ENCODE assay signal across 14 cellular contexts in the genomic region with DNA sequence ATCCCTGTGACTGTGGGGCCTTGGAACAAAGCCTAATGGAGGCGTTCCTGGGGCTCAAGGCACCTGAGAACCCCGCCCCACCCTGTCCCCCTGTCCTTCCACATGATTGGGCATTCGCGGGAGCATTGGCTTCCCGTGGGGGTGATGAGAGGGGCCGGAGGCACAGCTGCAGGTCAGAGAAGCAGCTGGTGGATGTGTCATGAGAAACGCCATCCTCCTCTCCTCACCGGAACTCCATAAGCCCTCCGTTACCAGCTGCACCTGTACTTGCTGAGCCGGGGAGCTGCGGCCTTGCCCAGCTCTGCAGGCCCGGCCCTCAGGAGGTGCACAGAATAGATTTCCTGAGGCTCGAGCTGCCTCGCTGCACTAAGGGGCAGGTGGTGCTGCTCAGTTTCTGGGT. TPM values are rescaled to one million over a fixed set of nuclear protein-coding genes. Genes with fewer than 3 reads are reported as not detected.
DNase-seq lines count a peak whose midpoint lies in the region; ATAC-seq and TF ChIP-seq lines count a peak whose summit lies in the region.
"Had no signal": no experiment of that assay in that cellular context is flagged by ENCODE, and none has a peak within 500 bp of the region (broad histone marks: within the 10 kb centered on the region; RNA-seq: fewer than 3 reads in every experiment).

No MANE protein-coding gene starts in this region.

- H3K9ac ChIP-seq in BLaER1: peak overlapping the region; percentile 46; the same call in 1 of the 2 replicates

- H3K4me2 ChIP-seq in BLaER1: peak overlapping the region; percentile 49

- TF ChIP-seq POLR2A in gastroesophageal sphincter (IDR thresholded peaks at IDR 0.05): no peak

- H3K4me1 ChIP-seq in BLaER1: peaks cover 67% of the 10 kb centered on the region
- peaks cover 7 to 98% (median 60%) of the 10 kb centered on the region in 3 donors for H3K4me1 ChIP-seq in gastroesophageal sphincter

- ATAC-seq in gastroesophageal sphincter (peak; percentile 43), sciatic nerve (peak; percentile 35)

- H4K20me1 ChIP-seq in BLaER1: peaks cover 74% of the 10 kb centered on the region

- DNase-seq in SHP77 treated with DMSO at 0.1 percent for 48 hours (lab: John Stamatoyannopoulos, UW) (peak; percentile 89), sciatic nerve (ENCODE audit: low spot score) (no peak), hepatic stellate cell (ENCODE audit: low spot score) (no peak), NCI-H146 treated with DMSO at 0.1 percent for 48 hours (lab: John Stamatoyannopoulos, UW; ENCODE audit: unreplicated experiment) (no peak)
- no peak for DNase-seq in stimulated activated CD4-positive, alpha-beta T cell treated with anti-CD3 and anti-CD28 coated beads, Interleukin-2, amount 100 ng/mL, for 48 hours
- DNase-seq in central memory CD4-positive, alpha-beta T cell: no peak
- DNase-seq: activated CD4-positive, alpha-beta T cell treated with anti-CD3 and anti-CD28 coated beads, Interleukin-2, amount 50 U/mL, for 48 hours; amniotic stem cell; DMS53; effector CD8-positive, alpha-beta T cell; kidney glomerular epithelial cell had no signal

- no peak for TF ChIP-seq EP300 in gastroesophageal sphincter (IDR thresholded peaks at IDR 0.05)

- H3K9me3 ChIP-seq in BLaER1 (no peaks in the 10 kb centered on the region), gastroesophageal sphincter (no peaks in the 10 kb centered on the region)

- H3K27me3 ChIP-seq in BLaER1 (no peaks in the 10 kb centered on the region), gastroesophageal sphincter (no peaks in the 10 kb centered on the region)

- WGBS in gastroesophageal sphincter (ENCODE audit: low coverage in 1 of 2), 2 donors: no CpG with 5 or more reads among the region's 14 CpGs

- no peak for TF ChIP-seq CTCF in gastroesophageal sphincter (IDR thresholded peaks at IDR 0.05)

- intact Hi-C loops in sciatic nerve (cut with DNase I): no loop called here

- H3K36me3 ChIP-seq in BLaER1: peaks cover 90% of the 10 kb centered on the region
- H3K36me3 ChIP-seq in gastroesophageal sphincter: peaks cover 0 to 72% of the 10 kb centered on the region in 2 donors

- H3K27ac ChIP-seq in BLaER1 (peak overlapping the region; percentile 76), gastroesophageal sphincter (peak overlapping the region; percentile 54 to 97 (median 91))

- H3K4me3 ChIP-seq in BLaER1 (no peak overlapping the region), gastroesophageal sphincter (no peak overlapping the region)

RNA-seq across cellular contexts. Expression of a gene that starts 42.0 kb away (rescaled TPM):
- total RNA-seq in gastroesophageal sphincter: 1 to 10 TPM in 2 of 4 donors, under 1 TPM in 1, not detected in 1; 0.93 to 2.2 (median 1.1) TPM
- total RNA-seq in sciatic nerve: 5.6 TPM
- total RNA-seq: SK-MEL-5 had no signal

RNA-seq across cellular contexts. Expression of a gene that starts 54.8 kb away (rescaled TPM):
- total RNA-seq in gastroesophageal sphincter (100 to 1,000 TPM; 337 to 938 (median 507) TPM), sciatic nerve (597 TPM)
